ENCODE assay signal across 16 cellular contexts in the genomic region with DNA sequence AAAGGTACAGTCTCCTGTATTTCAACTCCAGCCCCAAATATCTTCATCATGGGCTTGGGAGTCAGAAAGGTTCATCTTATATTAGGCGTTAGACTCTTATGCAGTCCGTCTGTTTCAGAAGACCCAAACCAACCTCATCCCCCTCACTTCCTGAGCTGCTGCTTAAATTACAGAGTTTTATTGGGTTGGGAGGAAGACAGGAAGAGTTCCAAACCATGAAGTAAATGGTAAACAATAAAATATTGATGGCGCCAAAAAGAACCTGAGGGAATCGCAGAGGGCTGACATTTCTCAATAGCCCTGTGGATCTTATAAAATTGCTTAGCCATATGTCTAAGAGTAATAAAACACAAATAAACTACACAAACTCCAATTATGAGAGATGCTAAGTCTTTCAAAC.
DNase-seq lines count a peak whose midpoint lies in the region; ATAC-seq and TF ChIP-seq lines count a peak whose summit lies in the region.
"Had no signal": no experiment of that assay in that cellular context is flagged by ENCODE, and none has a peak within 500 bp of the region (broad histone marks: within the 10 kb centered on the region; RNA-seq: fewer than 3 reads in every experiment).

No MANE protein-coding gene starts in this region.

- H3K4me2 ChIP-seq in hepatocyte: peak overlapping the region; percentile 19
- H3K4me2 ChIP-seq in smooth muscle cell: peak overlapping the region; percentile 69
- H3K4me2 ChIP-seq: GM23338 had no signal

- H3F3A ChIP-seq in smooth muscle cell (ENCODE audit: low read depth): no peaks in the 10 kb centered on the region

- no peak for TF ChIP-seq POLR2A in NB4 (IDR thresholded peaks at IDR 0.05; ENCODE audit: extremely low read depth, insufficient read length)

- no peak overlapping the region for H2AFZ ChIP-seq in hepatocyte
- peak overlapping the region; percentile 6 for H2AFZ ChIP-seq in smooth muscle cell (ENCODE audit: low read depth)

- DNase-seq in Caco-2 (no peak), NB4 (ENCODE audit: low read depth) (peak; percentile 54), hepatocyte (ENCODE audit: low spot score) (no peak), smooth muscle cell (lab: John Stamatoyannopoulos, UW; ENCODE audit: unreplicated experiment) (no peak), tibial artery (no peak), left cardiac atrium (no peak)
- no peak for DNase-seq in activated CD4-positive, alpha-beta memory T cell treated with anti-CD3 and anti-CD28 coated beads for 36 hours
- DNase-seq: CD8-positive, alpha-beta T cell; COR-L47; DND-41; GDM1; H7; IMR-90 had no signal

- intact Hi-C loops in Caco-2 (cut with micrococcal nuclease; ENCODE audit: unreplicated experiment) (no loop called here), tibial artery (cut with DNase I; ENCODE audit: low total_unique reads) (no loop called here), left cardiac atrium (cut with DNase I) (no loop called here)
- intact Hi-C loops in activated CD4-positive, alpha-beta memory T cell treated with anti-CD3 and anti-CD28 coated beads for 36 hours (cut with micrococcal nuclease): no loop called here

- H3K27me3 ChIP-seq in Caco-2 (replicated peaks; ENCODE audit: control insufficient read depth, insufficient read depth, low read length) (no peaks in the 10 kb centered on the region), hepatocyte (no peaks in the 10 kb centered on the region), smooth muscle cell (ENCODE audit: low read depth) (no peaks in the 10 kb centered on the region), tibial artery (no peaks in the 10 kb centered on the region)

- H3K27me3 Mint-ChIP-seq in Caco-2 (ENCODE audit: insufficient read depth, unreplicated experiment): no peaks in the 10 kb centered on the region
- H3K27me3 Mint-ChIP-seq in activated CD4-positive, alpha-beta memory T cell treated with anti-CD3 and anti-CD28 coated beads for 36 hours: peaks cover 7% of the 10 kb centered on the region

- no peak overlapping the region for H3K9ac ChIP-seq in smooth muscle cell (ENCODE audit: low read depth)

- H3K36me3 ChIP-seq in Caco-2 (ENCODE audit: control insufficient read depth, insufficient read depth, low read length) (no peaks in the 10 kb centered on the region), hepatocyte (replicated peaks; ENCODE audit: insufficient read depth, low read depth) (no peaks in the 10 kb centered on the region), smooth muscle cell (ENCODE audit: low read depth) (no peaks in the 10 kb centered on the region), tibial artery (no peaks in the 10 kb centered on the region)

- CTCF ChIA-PET in Caco-2 (lab: Charles Lee): no interaction called here
- CTCF ChIA-PET in activated CD4-positive, alpha-beta memory T cell treated with anti-CD3 and anti-CD28 coated beads for 36 hours (lab: Charles Lee): interaction anchor here (1.6 kb wide), 1 partner anchor 10 kb away, joined by 3 read pairs; no protein-coding TSS in a partner anchor

- H3K4me3 ChIP-seq in Caco-2 (ENCODE audit: low read depth, low read length): no peak overlapping the region
- no peak overlapping the region for H3K4me3 ChIP-seq in NB4 (ENCODE audit: low read depth, low read length)
- no peak overlapping the region for H3K4me3 ChIP-seq in hepatocyte
- H3K4me3 ChIP-seq in smooth muscle cell: no peak overlapping the region
- H3K4me3 ChIP-seq in tibial artery: no peak overlapping the region
- H3K4me3 ChIP-seq: A549, GM23338 had no signal

- H3K4me1 ChIP-seq in Caco-2 (peaks cover 25% of the 10 kb centered on the region), hepatocyte (ENCODE audit: insufficient read depth) (peaks cover 17% of the 10 kb centered on the region), smooth muscle cell (ENCODE audit: low read depth) (peaks cover 8% of the 10 kb centered on the region), tibial artery (no peaks in the 10 kb centered on the region)

- H3K79me2 ChIP-seq in hepatocyte: no peaks in the 10 kb centered on the region
- no peaks in the 10 kb centered on the region for H3K79me2 ChIP-seq in smooth muscle cell (ENCODE audit: low read depth)

- H3K9me3 ChIP-seq in Caco-2 (no peaks in the 10 kb centered on the region), hepatocyte (ENCODE audit: low read depth) (no peaks in the 10 kb centered on the region), smooth muscle cell (replicated peaks; ENCODE audit: low read depth) (no peaks in the 10 kb centered on the region), tibial artery (no peaks in the 10 kb centered on the region)
- H3K9me3 ChIP-seq: A549 had no signal

- H4K20me1 ChIP-seq in hepatocyte (ENCODE audit: insufficient read depth, poor library complexity, severe bottlenecking): no peaks in the 10 kb centered on the region
- H4K20me1 ChIP-seq in smooth muscle cell (ENCODE audit: low read depth): no peaks in the 10 kb centered on the region

- no peaks in the 10 kb centered on the region for H3K9me2 ChIP-seq in hepatocyte (replicated peaks; ENCODE audit: insufficient read depth)

- H3K36me3 Mint-ChIP-seq in Caco-2 (ENCODE audit: insufficient read depth, unreplicated experiment): no peaks in the 10 kb centered on the region
- H3K36me3 Mint-ChIP-seq in activated CD4-positive, alpha-beta memory T cell treated with anti-CD3 and anti-CD28 coated beads for 36 hours: no peaks in the 10 kb centered on the region
- H3K36me3 Mint-ChIP-seq: CD14-positive monocyte; CD8-positive, alpha-beta T cell had no signal

- no peaks in the 10 kb centered on the region for H3K9me3 Mint-ChIP-seq in Caco-2 (ENCODE audit: unreplicated experiment)
- no peaks in the 10 kb centered on the region for H3K9me3 Mint-ChIP-seq in activated CD4-positive, alpha-beta memory T cell treated with anti-CD3 and anti-CD28 coated beads for 36 hours
- H3K9me3 Mint-ChIP-seq: CD14-positive monocyte; CD8-positive, alpha-beta T cell; GM23338 had no signal

- BruUV-seq in Caco-2 (replicated peaks; lab: Mats Ljungman, UMichigan): no TSS peak

- 58% methylated on average over 4 of the region's 4 CpGs for WGBS in hepatocyte (ENCODE audit: low lambda C conversion rate, missing lambda C conversion rate)
- WGBS in smooth muscle cell (ENCODE audit: low lambda C conversion rate): 71% methylated on average over 4 of the region's 4 CpGs

- ATAC-seq in left cardiac atrium: no peak
- ATAC-seq: CD8-positive, alpha-beta T cell; GM23338 had no signal

- no peak overlapping the region for H3K4me3 Mint-ChIP-seq in Caco-2 (ENCODE audit: unreplicated experiment)
- H3K4me3 Mint-ChIP-seq in activated CD4-positive, alpha-beta memory T cell treated with anti-CD3 and anti-CD28 coated beads for 36 hours: no peak overlapping the region
- H3K4me3 Mint-ChIP-seq: CD14-positive monocyte; CD8-positive, alpha-beta T cell; GM23338 had no signal

- H3K27ac ChIP-seq in hepatocyte (peak overlapping the region; percentile 71), smooth muscle cell (ENCODE audit: low read depth) (peak overlapping the region; percentile 39), tibial artery (no peak overlapping the region)

- peak overlapping the region; percentile 90 for H3K27ac Mint-ChIP-seq in Caco-2 (ENCODE audit: unreplicated experiment)
- H3K27ac Mint-ChIP-seq in activated CD4-positive, alpha-beta memory T cell treated with anti-CD3 and anti-CD28 coated beads for 36 hours: no peak overlapping the region
- H3K27ac Mint-ChIP-seq: CD14-positive monocyte; CD8-positive, alpha-beta T cell; GM23338 had no signal

- TF ChIP-seq CTCF in Caco-2 (IDR thresholded peaks at IDR 0.05; ENCODE audit: insufficient read depth in 1 of 2, low read depth in 1 of 2, low read length in 1 of 2, severe bottlenecking in 1 of 2, unreplicated experiment in 1 of 2) (no peak), NB4 (IDR thresholded peaks at IDR 0.05; ENCODE audit: low read depth, low read length) (no peak), hepatocyte (IDR thresholded peaks at IDR 0.05; ENCODE audit: poor library complexity) (no peak), smooth muscle cell (IDR thresholded peaks at IDR 0.05; ENCODE audit: borderline replicate concordance, insufficient read depth, poor library complexity, severe bottlenecking) (no peak), tibial artery (IDR thresholded peaks at IDR 0.05) (no peak)

- POLR2A ChIA-PET in Caco-2 (lab: Charles Lee): no interaction called here
- POLR2A ChIA-PET in activated CD4-positive, alpha-beta memory T cell treated with anti-CD3 and anti-CD28 coated beads for 36 hours (lab: Charles Lee): no interaction called here

- peaks cover 20% of the 10 kb centered on the region for H3K4me1 Mint-ChIP-seq in Caco-2 (ENCODE audit: low read depth, unreplicated experiment)
- no peaks in the 10 kb centered on the region for H3K4me1 Mint-ChIP-seq in activated CD4-positive, alpha-beta memory T cell treated with anti-CD3 and anti-CD28 coated beads for 36 hours (ENCODE audit: low read depth)
- H3K4me1 Mint-ChIP-seq: GM23338 had no signal

Comparison
In these comparisons a context has a peak if more than half of its experiments do, and no peak if none do; other contexts are left out.
1. H3K27ac ChIP-seq: peak in hepatocyte (single experiment) and smooth muscle cell (single experiment); none in tibial artery (0 of 2).